ENCODE assay signal across 1 cellular context in genomic region chr9:74172874-74173273, GRCh38.
TF ChIP-seq lines count a peak whose summit lies in the region.

No MANE protein-coding gene starts in this region.

TF ChIP-seq in SK-N-SH, 30 proteins besides CTCF, POLR2A, EP300 and RAD21 (continued from another document):
- TF ChIP-seq, protein P1, sequence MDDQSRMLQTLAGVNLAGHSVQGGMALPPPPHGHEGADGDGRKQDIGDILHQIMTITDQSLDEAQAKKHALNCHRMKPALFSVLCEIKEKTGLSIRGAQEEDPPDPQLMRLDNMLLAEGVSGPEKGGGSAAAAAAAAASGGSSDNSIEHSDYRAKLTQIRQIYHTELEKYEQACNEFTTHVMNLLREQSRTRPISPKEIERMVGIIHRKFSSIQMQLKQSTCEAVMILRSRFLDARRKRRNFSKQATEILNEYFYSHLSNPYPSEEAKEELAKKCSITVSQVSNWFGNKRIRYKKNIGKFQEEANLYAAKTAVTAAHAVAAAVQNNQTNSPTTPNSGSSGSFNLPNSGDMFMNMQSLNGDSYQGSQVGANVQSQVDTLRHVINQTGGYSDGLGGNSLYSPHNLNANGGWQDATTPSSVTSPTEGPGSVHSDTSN (IDR thresholded peaks at IDR 0.05) = no peak
- TF ChIP-seq YY1 (IDR thresholded peaks at IDR 0.05; ENCODE audit: low read depth) = no peak
- TF ChIP-seq ELF1 (IDR thresholded peaks at IDR 0.05) = no peak
- no peak for TF ChIP-seq EZH2phosphoT487 (IDR thresholded peaks at IDR 0.05; ENCODE audit: borderline replicate concordance, low read depth)
- TF ChIP-seq FOSL2 (IDR thresholded peaks at IDR 0.05; ENCODE audit: borderline replicate concordance, low read depth) = no peak
- no peak for TF ChIP-seq IRF3 (IDR thresholded peaks at IDR 0.05; ENCODE audit: low read depth, low read length)
- no peak for TF ChIP-seq RFX5 (IDR thresholded peaks at IDR 0.05; ENCODE audit: low read length)
